10 cellular contexts compared by ENCODE assay signal in the genomic region with DNA sequence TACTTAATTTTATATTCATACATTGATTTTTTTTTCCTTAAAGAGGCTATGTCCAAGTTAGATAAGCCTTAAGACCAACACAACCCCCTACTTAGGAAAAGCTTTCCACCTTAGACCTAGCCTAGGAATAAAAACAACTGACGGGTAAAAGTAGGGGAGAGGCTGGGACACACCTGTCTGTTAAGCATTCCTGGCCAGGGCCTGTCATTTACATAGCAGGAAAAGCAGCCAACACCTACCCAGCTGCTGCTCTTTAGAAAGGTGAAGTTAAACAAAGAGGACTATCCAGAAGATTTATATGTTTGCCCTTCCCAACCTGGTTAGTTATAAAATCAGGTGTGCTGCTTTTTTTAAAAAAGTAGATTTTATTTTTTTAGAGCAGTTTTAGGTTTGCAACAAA. TPM values are rescaled to one million over a fixed set of nuclear protein-coding genes. Genes with fewer than 3 reads are reported as not detected.
DNase-seq lines count a peak whose midpoint lies in the region; ATAC-seq and TF ChIP-seq lines count a peak whose summit lies in the region.
"Had no signal": no experiment of that assay in that cellular context is flagged by ENCODE, and none has a peak within 500 bp of the region (broad histone marks: within the 10 kb centered on the region; RNA-seq: fewer than 3 reads in every experiment).

No MANE protein-coding gene starts in this region.

- no peak for DNase-seq in Karpas-422
- DNase-seq in NCI-H774 (lab: John Stamatoyannopoulos, UW) = peak; percentile 87
- DNase-seq in foreskin keratinocyte = no peak
- DNase-seq in stomach = peak; percentile 77
- no peak for DNase-seq in MM.1S
- no peak for DNase-seq in GM23248
- DNase-seq in HK-2 (ENCODE audit: unreplicated experiment) = no peak
- DNase-seq: stimulated activated CD4-positive, alpha-beta T cell treated with anti-CD3 and anti-CD28 coated beads, Interleukin-1b, Interleukin-23, amount 100 ng/mL, for 48 hours had no signal

- WGBS in stomach, 5 donors = 31 to 67% (median 38%) methylated on average over 1 of the region's 1 CpG
- WGBS in GM23248 (ENCODE audit: low coverage in 1 of 2, low lambda C conversion rate in 2 of 2, missing lambda C conversion rate in 2 of 2), 2 experiments = 97 to 100% methylated on average over 1 of the region's 1 CpG

- H3K27ac ChIP-seq in Karpas-422 (ENCODE audit: low read length) (peak overlapping the region; percentile 87), foreskin keratinocyte (no peak overlapping the region), stomach (peak overlapping the region; percentile 56 to 86 (median 69)), MM.1S (ENCODE audit: low read length) (no peak overlapping the region), GM23248 (no peak overlapping the region)
- H3K27ac ChIP-seq: ascending aorta had no signal

- H3K9me2 ChIP-seq in Karpas-422 (replicated peaks; ENCODE audit: insufficient read depth, low read length) = no peaks in the 10 kb centered on the region; the same call in 1 of the 2 replicates
- no peaks in the 10 kb centered on the region for H3K9me2 ChIP-seq in MM.1S (replicated peaks; ENCODE audit: insufficient read depth, low read length)
- no peaks in the 10 kb centered on the region for H3K9me2 ChIP-seq in GM23248 (ENCODE audit: insufficient read depth)

- H4K20me1 ChIP-seq in Karpas-422 (ENCODE audit: insufficient read depth, low read depth, low read length) (no peaks in the 10 kb centered on the region), MM.1S (ENCODE audit: insufficient read depth, low read length) (no peaks in the 10 kb centered on the region), GM23248 (ENCODE audit: insufficient read depth) (no peaks in the 10 kb centered on the region)

- peaks cover 23% of the 10 kb centered on the region for H3K4me1 ChIP-seq in Karpas-422 (ENCODE audit: low read length)
- H3K4me1 ChIP-seq in foreskin keratinocyte = no peaks in the 10 kb centered on the region
- H3K4me1 ChIP-seq in stomach = peaks cover 14 to 26% (median 20%) of the 10 kb centered on the region in 4 donors
- no peaks in the 10 kb centered on the region for H3K4me1 ChIP-seq in MM.1S (ENCODE audit: low read length)
- H3K4me1 ChIP-seq in GM23248 (ENCODE audit: insufficient read depth) = peaks cover 4% of the 10 kb centered on the region; the same call in 1 of the 2 replicates
- H3K4me1 ChIP-seq: ascending aorta had no signal

- H3K79me2 ChIP-seq in Karpas-422 (ENCODE audit: low read length) (no peaks in the 10 kb centered on the region), MM.1S (ENCODE audit: low read length) (no peaks in the 10 kb centered on the region), GM23248 (ENCODE audit: insufficient read depth) (no peaks in the 10 kb centered on the region)

- ATAC-seq in foreskin keratinocyte (peak; percentile 24), GM19328 (IDR thresholded peaks at IDR 0.05; ENCODE audit: unreplicated experiment) (no peak)

- H3K4me2 ChIP-seq in Karpas-422 (ENCODE audit: low read depth, low read length, poor library complexity, severe bottlenecking) = peak overlapping the region; percentile 71
- no peak overlapping the region for H3K4me2 ChIP-seq in MM.1S (ENCODE audit: low read depth, low read length)
- no peak overlapping the region for H3K4me2 ChIP-seq in GM23248 (ENCODE audit: unreplicated experiment)

- H3K36me3 ChIP-seq in Karpas-422 (ENCODE audit: insufficient read depth, low read length) (no peaks in the 10 kb centered on the region), stomach (no peaks in the 10 kb centered on the region), MM.1S (replicated peaks; ENCODE audit: insufficient read depth, low read length) (no peaks in the 10 kb centered on the region), GM23248 (ENCODE audit: low read depth) (no peaks in the 10 kb centered on the region)
- H3K36me3 ChIP-seq: ascending aorta had no signal

- H3F3A ChIP-seq in MM.1S (ENCODE audit: insufficient read depth, low read length) (no peaks in the 10 kb centered on the region), GM23248 (ENCODE audit: insufficient read depth) (peaks cover 4% of the 10 kb centered on the region; the same call in 1 of the 2 replicates)

- no peak for TF ChIP-seq CTCF in foreskin keratinocyte (conservative IDR thresholded peaks at IDR 0.05)
- no peak for TF ChIP-seq CTCF in stomach (IDR thresholded peaks at IDR 0.05)
- no peak for TF ChIP-seq CTCF in MM.1S (IDR thresholded peaks at IDR 0.05; ENCODE audit: low read length)

- intact Hi-C loops in stomach (cut with DNase I; ENCODE audit: low total_unique reads) = no loop called here

- H2AFZ ChIP-seq in Karpas-422 (ENCODE audit: low read length) (0 out of 2 replicates have a peak overlapping the region, but pooled peaks have one; percentile 37), MM.1S (ENCODE audit: low read length) (no peak overlapping the region), GM23248 (no peak overlapping the region)

- H3K4me3 ChIP-seq in Karpas-422 (ENCODE audit: low read length) = no peak overlapping the region
- H3K4me3 ChIP-seq in stomach = no peak overlapping the region
- no peak overlapping the region for H3K4me3 ChIP-seq in MM.1S (ENCODE audit: low read length)
- H3K4me3 ChIP-seq in GM23248 = no peak overlapping the region
- H3K4me3 ChIP-seq: ascending aorta had no signal

- no peak for TF ChIP-seq POLR2A in stomach (IDR thresholded peaks at IDR 0.05)

- H3K9ac ChIP-seq in Karpas-422 (ENCODE audit: low read length) (peak overlapping the region; percentile 47; the same call in 1 of the 2 replicates), MM.1S (ENCODE audit: low read length) (no peak overlapping the region), GM23248 (no peak overlapping the region)

- no peak for TF ChIP-seq EP300 in stomach (IDR thresholded peaks at IDR 0.05)

- H3K27me3 ChIP-seq in Karpas-422 (ENCODE audit: low read length) (no peaks in the 10 kb centered on the region), foreskin keratinocyte (no peaks in the 10 kb centered on the region), stomach (no peaks in the 10 kb centered on the region), MM.1S (replicated peaks; ENCODE audit: insufficient read depth, low read length) (no peaks in the 10 kb centered on the region), GM23248 (replicated peaks; ENCODE audit: insufficient read depth) (no peaks in the 10 kb centered on the region)
- H3K27me3 ChIP-seq: ascending aorta had no signal

- in situ Hi-C loops in GM23248 (cut with MboI) = no loop called here

- H3K9me3 ChIP-seq in Karpas-422 (ENCODE audit: low read length) = peaks cover 4% of the 10 kb centered on the region; the same call in 1 of the 2 replicates
- H3K9me3 ChIP-seq in stomach = no peaks in the 10 kb centered on the region
- no peaks in the 10 kb centered on the region for H3K9me3 ChIP-seq in MM.1S (replicated peaks; ENCODE audit: insufficient read depth, low read length)
- no peaks in the 10 kb centered on the region for H3K9me3 ChIP-seq in GM23248 (ENCODE audit: low read depth)
- H3K9me3 ChIP-seq: ascending aorta had no signal

RNA-seq across cellular contexts. Expression of gene SAMD13, which starts 29.1 kb away (rescaled TPM):
- total RNA-seq in Karpas-422 (2014; rRNA removed; shearing (Covaris generic); ENCODE audit: low replicate concordance) = 1.6 and 3.1 TPM in 2 replicates
- 0.46 and 1.1 TPM in 2 replicates for total RNA-seq in foreskin keratinocyte
- polyA plus RNA-seq in foreskin keratinocyte = 0.51 and 0.79 TPM in 2 replicates
- 1 to 10 TPM in 3 of 5 donors, not detected in 2; 1.4 to 7.5 (median 1.7) TPM for total RNA-seq in stomach
- polyA plus RNA-seq in stomach = 1 to 10 TPM; 1.7 to 9.0 (median 6.5) TPM
- 0.51 and 0.65 TPM in 2 replicates for total RNA-seq in GM23248 (2014; rRNA removed; shearing (Covaris generic))
- 0.71 and 0.78 TPM in 2 replicates for polyA plus RNA-seq in GM23248 (2016; fragmentation: Nextera tagmentation; extraction: Ambion mirVana)
- total RNA-seq: ascending aorta had no signal

Comparison
In these comparisons a context has a peak if more than half of its experiments do, and no peak if none do; other contexts are left out.
1. DNase-seq: peak in NCI-H774 (single experiment) and stomach (single experiment); none in Karpas-422 (single experiment), foreskin keratinocyte (0 of 2), MM.1S (single experiment), GM23248 (single experiment) and HK-2 (single experiment).
2. H3K27ac ChIP-seq: peak in Karpas-422 (single experiment) and stomach (5 of 5); none in foreskin keratinocyte (single experiment), MM.1S (single experiment) and GM23248 (single experiment).